15 cellular contexts compared by ENCODE assay signal in the genomic region with DNA sequence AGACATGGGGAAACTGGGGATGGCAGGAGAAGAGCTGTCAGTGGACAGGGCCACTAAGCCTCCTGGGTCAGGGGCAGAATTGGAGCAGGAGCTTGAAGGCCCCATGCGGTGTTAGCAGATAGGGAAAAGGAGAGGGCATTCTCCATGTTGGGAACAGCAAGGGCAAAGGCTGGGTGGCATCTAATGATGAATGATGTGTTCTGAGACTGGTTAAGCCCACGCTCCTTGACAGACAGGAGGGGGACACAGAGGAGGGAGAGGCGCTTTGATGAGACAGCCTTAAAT.
DNase-seq lines count a peak whose midpoint lies in the region; ATAC-seq and TF ChIP-seq lines count a peak whose summit lies in the region.
"Had no signal": no experiment of that assay in that cellular context is flagged by ENCODE, and none has a peak within 500 bp of the region (broad histone marks: within the 10 kb centered on the region; RNA-seq: fewer than 3 reads in every experiment).

No MANE protein-coding gene starts in this region.

- no peaks in the 10 kb centered on the region for H3K9me3 ChIP-seq in thyroid gland
- H3K9me3 ChIP-seq: Caco-2 had no signal

- H3K36me3 Mint-ChIP-seq in mesothelial cell of epicardium (peaks cover 3% of the 10 kb centered on the region), HFFc6 (ENCODE audit: low read depth) (no peaks in the 10 kb centered on the region)

- intact Hi-C loops in thyroid gland (cut with DNase I): no loop called here

- H3K4me3 Mint-ChIP-seq in mesothelial cell of epicardium (no peak overlapping the region), HFFc6 (no peak overlapping the region)
- H3K4me3 Mint-ChIP-seq: H9 had no signal

- TF ChIP-seq CTCF in mesothelial cell of epicardium (IDR thresholded peaks at IDR 0.05; ENCODE audit: unreplicated experiment) (no peak), thyroid gland (IDR thresholded peaks at IDR 0.05) (no peak), foreskin fibroblast (IDR thresholded peaks at IDR 0.05; ENCODE audit: low read depth, low read length) (no peak), HFFc6 (IDR thresholded peaks at IDR 0.05) (no peak)

- DNase-seq in activated CD8-positive, alpha-beta memory T cell treated with anti-CD3 and anti-CD28 coated beads, Interleukin-2, amount 50 U/mL, for 48 hours: peak; percentile 28
- DNase-seq in activated CD8-positive, alpha-beta memory T cell treated with anti-CD3 and anti-CD28 coated beads for 24 hours: no peak
- DNase-seq in mesothelial cell of epicardium (ENCODE audit: low spot score in 2 of 2, unreplicated experiment in 2 of 2): no peak
- DNase-seq in thyroid gland: no peak
- DNase-seq in foreskin fibroblast: no peak
- DNase-seq in HFFc6: no peak
- DNase-seq: Caco-2; H9; IMR-90; NCI-H2029 treated with DMSO at 0.1 percent for 48 hours; NCI-H524 treated with DMSO at 0.1 percent for 48 hours; NK-92 treated with Interleukin-12 subunit alpha and Interleukin-12 subunit beta, amount 100 ng/mL, for 24 hours; OCI-M1 had no signal

- H3K4me3 ChIP-seq in thyroid gland (replicated peaks in 1 of 3): no peak overlapping the region
- H3K4me3 ChIP-seq in foreskin fibroblast (ENCODE audit: low read depth in 1 of 2, low read length in 2 of 2): no peak overlapping the region

- peaks cover 31% of the 10 kb centered on the region for H3K4me1 Mint-ChIP-seq in mesothelial cell of epicardium
- H3K4me1 Mint-ChIP-seq in HFFc6 (ENCODE audit: low read depth): no peaks in the 10 kb centered on the region

- WGBS in thyroid gland, 2 donors: 96 to 97% methylated on average over 3 of the region's 3 CpGs

- ATAC-seq in HG03457 (IDR thresholded peaks at IDR 0.05; ENCODE audit: unreplicated experiment): no peak

- no peaks in the 10 kb centered on the region for H3K9me3 Mint-ChIP-seq in mesothelial cell of epicardium
- peaks cover 6% of the 10 kb centered on the region; the same call in 1 of the 2 replicates for H3K9me3 Mint-ChIP-seq in HFFc6
- H3K9me3 Mint-ChIP-seq: H9 had no signal

- no peaks in the 10 kb centered on the region for H3K36me3 ChIP-seq in thyroid gland

- peaks cover 24 to 52% of the 10 kb centered on the region in 2 donors for H3K4me1 ChIP-seq in thyroid gland

- H3K27me3 ChIP-seq in thyroid gland: no peaks in the 10 kb centered on the region

- H3K27ac Mint-ChIP-seq in mesothelial cell of epicardium (peak overlapping the region; percentile 75), HFFc6 (no peak overlapping the region)

- peak overlapping the region; percentile 61 for H3K27ac ChIP-seq in cingulate gyrus (ENCODE audit: low read depth, low read length)
- peak overlapping the region in 2 of 3 donors; percentile 93 to 95 for H3K27ac ChIP-seq in thyroid gland

- H3K27me3 Mint-ChIP-seq in mesothelial cell of epicardium (ENCODE audit: low read depth) (no peaks in the 10 kb centered on the region), HFFc6 (ENCODE audit: insufficient read depth) (no peaks in the 10 kb centered on the region)

- TF ChIP-seq POLR2A in thyroid gland (IDR thresholded peaks at IDR 0.05): no peak
